26 cellular contexts compared by ENCODE assay signal in the genomic region with DNA sequence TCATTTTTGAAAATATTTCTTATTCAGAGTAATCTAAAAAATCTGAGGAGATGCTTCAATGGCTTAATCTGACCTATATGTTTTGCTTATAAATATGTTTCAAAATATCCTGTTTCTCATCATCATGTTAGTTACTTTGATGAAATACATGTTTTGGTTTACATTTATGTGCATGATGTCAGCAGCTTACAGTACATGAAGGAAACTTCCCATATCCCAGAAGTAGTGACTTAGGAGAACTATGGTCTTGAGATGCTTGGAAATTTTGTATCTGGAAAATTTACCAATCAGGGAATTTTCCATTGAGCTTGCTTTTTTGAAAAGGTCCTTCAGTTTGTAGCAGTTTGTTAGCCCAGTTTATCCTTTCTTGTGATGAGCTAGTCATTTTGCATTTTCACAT.
"Had no signal": no experiment of that assay in that cellular context is flagged by ENCODE, and none has a peak within 500 bp of the region (broad histone marks: within the 10 kb centered on the region; RNA-seq: fewer than 3 reads in every experiment).

No MANE protein-coding gene starts in this region.

- DNase-seq: activated B cell treated with CpG ODN at 0.5 μM for 24 hours; activated CD4-positive, alpha-beta T cell treated with anti-CD3 and anti-CD28 coated beads for 36 hours; activated effector memory CD4-positive, alpha-beta T cell treated with Interleukin-2 at 50 U/mL for 16 hours; activated naive CD4-positive, alpha-beta T cell treated with Interleukin-2 at 50 U/mL for 16 hours; activated T-cell treated with anti-CD3 and anti-CD28 coated beads for 4 hours; cerebellar nuclear complex; colonic mucosa; islet precursor cell; left ventricle myocardium inferior; mucosa of descending colon; sigmoid colon; small intestine; stimulated activated CD4-positive, alpha-beta T cell treated with anti-CD3 and anti-CD28 coated beads, Interleukin-2, amount 100 ng/mL, for 24 hours; stimulated activated naive B cell treated with anti-CD40 and anti-IgM and Interleukin-4, amounts not matched to agents 10 μg/mL and 1 μg/mL and 100 μg/mL, for 72 hours; stomach; SW 1271; transverse colon had no signal

- H3K27ac Mint-ChIP-seq: activated B cell treated with CpG ODN at 0.5 μM for 24 hours; activated CD4-positive, alpha-beta T cell treated with anti-CD3 and anti-CD28 coated beads for 36 hours; activated naive CD8-positive, alpha-beta T cell; brain; natural killer cell treated with Interleukin-12 subunit alpha and Interleukin-12 subunit beta and Interleukin-15 and Interleukin-18, amount 100 ng/mL, for 72 hours; stimulated activated naive B cell treated with anti-CD40 and anti-IgM and Interleukin-4, amounts not matched to agents 10 μg/mL and 1 μg/mL and 100 μg/mL, for 72 hours; T-helper 1 cell treated with Interleukin-12 subunit alpha and Interleukin-12 subunit beta and Interleukin-4 antibody, amounts not matched to agents 30 μg/mL and 1 μg/mL, for 36 hours had no signal

- H3K9me3 Mint-ChIP-seq: activated B cell treated with CpG ODN at 0.5 μM for 24 hours; natural killer cell treated with Interleukin-12 subunit alpha and Interleukin-12 subunit beta and Interleukin-15 and Interleukin-18, amount 100 ng/mL, for 72 hours; stimulated activated naive B cell treated with anti-CD40 and anti-IgM and Interleukin-4, amounts not matched to agents 10 μg/mL and 1 μg/mL and 100 μg/mL, for 72 hours; T-helper 1 cell treated with Interleukin-12 subunit alpha and Interleukin-12 subunit beta and Interleukin-4 antibody, amounts not matched to agents 30 μg/mL and 1 μg/mL, for 36 hours had no signal

- H3K4me1 Mint-ChIP-seq: activated B cell treated with CpG ODN at 0.5 μM for 24 hours; activated CD4-positive, alpha-beta T cell treated with anti-CD3 and anti-CD28 coated beads for 36 hours; stimulated activated naive B cell treated with anti-CD40 and anti-IgM and Interleukin-4, amounts not matched to agents 10 μg/mL and 1 μg/mL and 100 μg/mL, for 72 hours had no signal

- H3K36me3 ChIP-seq: cardiac muscle cell, colonic mucosa, gastroesophageal sphincter, left ventricle myocardium inferior, prostate gland, sigmoid colon, stomach, transverse colon had no signal

- H3K27me3 ChIP-seq: cardiac muscle cell, colonic mucosa, gastroesophageal sphincter, hepatocyte, sigmoid colon, stomach, transverse colon had no signal

- H3K4me1 ChIP-seq: colonic mucosa had no signal

- H3K36me3 Mint-ChIP-seq: activated naive CD8-positive, alpha-beta T cell; brain; natural killer cell treated with Interleukin-12 subunit alpha and Interleukin-12 subunit beta and Interleukin-15 and Interleukin-18, amount 100 ng/mL, for 72 hours; stimulated activated naive B cell treated with anti-CD40 and anti-IgM and Interleukin-4, amounts not matched to agents 10 μg/mL and 1 μg/mL and 100 μg/mL, for 72 hours had no signal

- H3K4me3 Mint-ChIP-seq: activated B cell treated with CpG ODN at 0.5 μM for 24 hours; activated CD4-positive, alpha-beta T cell treated with anti-CD3 and anti-CD28 coated beads for 36 hours; activated naive CD8-positive, alpha-beta T cell; brain; natural killer cell treated with Interleukin-12 subunit alpha and Interleukin-12 subunit beta and Interleukin-15 and Interleukin-18, amount 100 ng/mL, for 72 hours; stimulated activated naive B cell treated with anti-CD40 and anti-IgM and Interleukin-4, amounts not matched to agents 10 μg/mL and 1 μg/mL and 100 μg/mL, for 72 hours; T-helper 1 cell treated with Interleukin-12 subunit alpha and Interleukin-12 subunit beta and Interleukin-4 antibody, amounts not matched to agents 30 μg/mL and 1 μg/mL, for 36 hours had no signal

- H3K4me2 ChIP-seq: hepatocyte had no signal

- H3K9me3 ChIP-seq: colonic mucosa, gastroesophageal sphincter, left ventricle myocardium inferior, mucosa of descending colon, prostate gland, sigmoid colon, stomach, transverse colon had no signal

- H3K4me3 ChIP-seq: cardiac muscle cell, colonic mucosa, gastroesophageal sphincter, hepatocyte, left ventricle myocardium inferior, lung, mucosa of descending colon, prostate gland, sigmoid colon, stomach, transverse colon had no signal

- H3K27ac ChIP-seq: cardiac muscle cell, colonic mucosa, gastroesophageal sphincter, hepatocyte, prostate gland had no signal

- H3K27me3 Mint-ChIP-seq: activated CD4-positive, alpha-beta T cell treated with anti-CD3 and anti-CD28 coated beads for 36 hours; activated naive CD8-positive, alpha-beta T cell; brain; stimulated activated naive B cell treated with anti-CD40 and anti-IgM and Interleukin-4, amounts not matched to agents 10 μg/mL and 1 μg/mL and 100 μg/mL, for 72 hours had no signal

- H2AFZ ChIP-seq: hepatocyte had no signal

- ATAC-seq: activated CD4-positive, alpha-beta T cell treated with anti-CD3 and anti-CD28 coated beads for 36 hours; gastroesophageal sphincter; mucosa of descending colon; natural killer cell treated with Interleukin-12 subunit alpha and Interleukin-12 subunit beta and Interleukin-15 and Interleukin-18, amount 100 ng/mL, for 72 hours; stimulated activated naive B cell treated with anti-CD40 and anti-IgM and Interleukin-4, amounts not matched to agents 10 μg/mL and 1 μg/mL and 100 μg/mL, for 72 hours had no signal
